20 cellular contexts compared by ENCODE assay signal in the genomic region with DNA sequence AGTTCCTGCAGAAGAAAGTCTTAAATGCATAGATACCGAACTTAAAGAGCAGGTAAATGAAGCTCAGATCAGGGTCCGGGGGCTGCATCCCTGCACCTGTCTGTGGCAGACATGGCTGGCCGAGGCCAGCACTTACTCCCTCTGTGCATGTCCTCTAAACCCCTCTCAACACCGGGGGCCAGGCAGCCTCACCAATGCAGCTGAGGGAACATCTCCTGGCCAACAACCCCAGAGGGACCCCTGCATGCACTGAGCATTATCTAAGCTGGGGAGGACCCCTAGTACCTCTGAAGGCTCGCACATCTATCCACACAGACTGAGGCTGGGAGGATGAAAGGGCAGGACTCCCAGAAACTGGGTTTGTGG. TPM values are rescaled to one million over a fixed set of nuclear protein-coding genes. Genes with fewer than 3 reads are reported as not detected.
DNase-seq lines count a peak whose midpoint lies in the region; ATAC-seq, FAIRE-seq and TF ChIP-seq lines count a peak whose summit lies in the region.
"Had no signal": no experiment of that assay in that cellular context is flagged by ENCODE, and none has a peak within 500 bp of the region (broad histone marks: within the 10 kb centered on the region; RNA-seq: fewer than 3 reads in every experiment).

No MANE protein-coding gene starts in this region.

- TF ChIP-seq CTCF in left ventricle myocardium inferior (IDR thresholded peaks at IDR 0.05; ENCODE audit: borderline replicate concordance) (no peak), kidney (IDR thresholded peaks at IDR 0.05; ENCODE audit: borderline replicate concordance, extremely low read depth, insufficient read depth) (no peak)

- H3K36me3 ChIP-seq in left ventricle myocardium inferior: no peaks in the 10 kb centered on the region
- H3K36me3 ChIP-seq in kidney (ENCODE audit: control insufficient read depth in 1 of 2, insufficient read depth in 2 of 2, low read length in 2 of 2): no peaks in the 10 kb centered on the region

- intact Hi-C loops in cardiac septum (cut with DNase I): no loop called here
- intact Hi-C loops in left ventricle myocardium inferior (cut with micrococcal nuclease): no loop called here
- intact Hi-C loops in kidney (cut with DNase I): no loop called here
- intact Hi-C loops in posterior vena cava (cut with DNase I): no loop called here

- peak; percentile 41 for DNase-seq in cardiac septum (ENCODE audit: low spot score)
- no peak for DNase-seq in left ventricle myocardium inferior
- peak; percentile 49 for DNase-seq in kidney
- DNase-seq in posterior vena cava (ENCODE audit: low spot score): peak; percentile 68
- no peak for DNase-seq in NCI-H748 treated with DMSO at 0.1 percent for 48 hours (lab: John Stamatoyannopoulos, UW)
- DNase-seq in CD1c-positive myeloid dendritic cell (ENCODE audit: extremely low spot score): no peak
- DNase-seq: COR-L47, DMS 273 treated with DMSO at 0.1 percent for 48 hours, DMS79 treated with DMSO at 0.1 percent for 48 hours, HCEC 1CT, NCI-H1092 treated with DMSO at 0.1 percent for 48 hours, NCI-H1436 treated with DMSO at 0.1 percent for 48 hours, NCI-H1930, NCI-H510A, PC-9, SHP77 treated with DMSO at 0.1 percent for 48 hours had no signal

- H3K27ac ChIP-seq in left ventricle myocardium inferior (replicated peaks) (no peak overlapping the region), kidney (ENCODE audit: low read depth in 2 of 2, low read length in 2 of 2) (no peak overlapping the region)
- H3K27ac ChIP-seq: PC-9, RWPE1 had no signal

- H3K4me1 ChIP-seq in left ventricle myocardium inferior: no peaks in the 10 kb centered on the region
- H3K4me1 ChIP-seq in kidney (ENCODE audit: control insufficient read depth in 1 of 2, insufficient read depth in 1 of 2, low read depth in 1 of 2, low read length in 2 of 2): no peaks in the 10 kb centered on the region

- H3K9ac ChIP-seq in kidney (ENCODE audit: low read length in 2 of 2): no peak overlapping the region

- H3K9me3 ChIP-seq in left ventricle myocardium inferior (replicated peaks) (peaks cover 32% of the 10 kb centered on the region), kidney (ENCODE audit: control insufficient read depth in 1 of 2, low read length in 2 of 2) (peaks cover 2 to 14% of the 10 kb centered on the region in 2 donors)

- no peak overlapping the region for H3K4me3 ChIP-seq in left ventricle myocardium inferior
- no peak overlapping the region for H3K4me3 ChIP-seq in kidney (ENCODE audit: low read length in 2 of 2)
- H3K4me3 ChIP-seq: GM23338, K562, PC-9 had no signal

- FAIRE-seq in kidney (lab: Jason Lieb, UNC): no peak
- FAIRE-seq: K562 had no signal

- H3K27me3 ChIP-seq in left ventricle myocardium inferior (ENCODE audit: low read depth): peaks cover 74% of the 10 kb centered on the region

- ATAC-seq in GM18858 (IDR thresholded peaks at IDR 0.05; ENCODE audit: unreplicated experiment): no peak
- ATAC-seq: GM23338, K562 had no signal

RNA-seq across cellular contexts. Expression of a gene that starts 18.4 kb away (rescaled TPM):
- total RNA-seq in cardiac septum: 0.35 TPM
- total RNA-seq in left ventricle myocardium inferior: 0.91 TPM
- total RNA-seq in kidney: 2.4 TPM
- 0.15 TPM for polyA plus RNA-seq in kidney (ENCODE audit: insufficient read depth, low read depth, low replicate concordance)
- total RNA-seq in posterior vena cava: under 1 TPM; 0.24 to 0.46 TPM

Comparison
In these comparisons a context has a peak if more than half of its experiments do, and no peak if none do; other contexts are left out.
1. DNase-seq: peak in cardiac septum (single experiment), kidney (single experiment) and posterior vena cava (single experiment); none in left ventricle myocardium inferior (single experiment), NCI-H748 treated with DMSO at 0.1 percent for 48 hours (single experiment) and CD1c-positive myeloid dendritic cell (single experiment).